ENCODE assay signal across 8 cellular contexts in genomic region chr9:135961811-135962695, GRCh38. TPM values are rescaled to one million over a fixed set of nuclear protein-coding genes. Genes with fewer than 3 reads are reported as not detected.
DNase-seq lines count a peak whose midpoint lies in the region; ATAC-seq and TF ChIP-seq lines count a peak whose summit lies in the region.
"Had no signal": no experiment of that assay in that cellular context is flagged by ENCODE, and none has a peak within 500 bp of the region (broad histone marks: within the 10 kb centered on the region; RNA-seq: fewer than 3 reads in every experiment).

No MANE protein-coding gene starts in this region.

- H3K27ac ChIP-seq in CD8-positive, alpha-beta T cell (ENCODE audit: low read depth, low read length), result no peak overlapping the region
- peak overlapping the region; percentile 62 for H3K27ac ChIP-seq in HL-60 (replicated peaks)
- H3K27ac ChIP-seq in VCaP, result peak overlapping the region; percentile 92
- H3K27ac ChIP-seq: cardiac muscle cell had no signal

- ATAC-seq in CD8-positive, alpha-beta T cell, result no peak
- no peak for ATAC-seq in naive B cell (ENCODE audit: low read depth in 2 of 2)

- DNase-seq in CD8-positive, alpha-beta T cell, result no peak
- DNase-seq in HL-60 (ENCODE audit: low read depth in 1 of 2, low spot score in 1 of 2), result peak in 1 of 2 experiments; percentile 54
- DNase-seq in naive B cell, result no peak
- DNase-seq in pons (ENCODE audit: low spot score), result no peak
- no peak for DNase-seq in cerebellar cortex (ENCODE audit: low spot score)
- DNase-seq in RPMI8226, result no peak

- H3K36me3 ChIP-seq in CD8-positive, alpha-beta T cell (ENCODE audit: insufficient read depth, low read length), result no peaks in the 10 kb centered on the region
- H3K36me3 ChIP-seq: cardiac muscle cell had no signal

- no peaks in the 10 kb centered on the region for H3K27me3 Mint-ChIP-seq in CD8-positive, alpha-beta T cell (ENCODE audit: low read depth)
- peaks cover 0 to 25% (median 18%) of the 10 kb centered on the region in 3 donors for H3K27me3 Mint-ChIP-seq in naive B cell

- no peaks in the 10 kb centered on the region for H3K9me3 ChIP-seq in CD8-positive, alpha-beta T cell (ENCODE audit: low read length)

- H3K4me1 ChIP-seq in CD8-positive, alpha-beta T cell (ENCODE audit: insufficient read depth, low read length), result peaks cover 17% of the 10 kb centered on the region

- H3K27me3 ChIP-seq in CD8-positive, alpha-beta T cell (ENCODE audit: insufficient read depth, low read length), result no peaks in the 10 kb centered on the region
- H3K27me3 ChIP-seq in HL-60 (ENCODE audit: insufficient read depth, poor library complexity, severe bottlenecking), result no peaks in the 10 kb centered on the region

- H3K4me3 ChIP-seq in CD8-positive, alpha-beta T cell (ENCODE audit: low read depth, low read length), result no peak overlapping the region
- H3K4me3 ChIP-seq in HL-60 (replicated peaks; ENCODE audit: insufficient read depth, low read length), result peak overlapping the region; percentile 10

- CTCF ChIA-PET in CD8-positive, alpha-beta T cell (lab: Charles Lee), result interaction anchor here (1.1 kb wide), 1 partner anchor 160 kb away, joined by 3 read pairs; no protein-coding TSS in a partner anchor

- intact Hi-C loops in CD8-positive, alpha-beta T cell (cut with DNase I, micrococcal nuclease), result loop anchor here (1.0 to 10.0 kb wide), 14 partner anchors 17 to 1895 kb away; partner anchors contain the start of genes CAMSAP1 (in 2 of the 2), QSOX2 (in 2 of the 2), TMEM250 (in 2 of the 2) and BRD3 (in 1 of the 2)

- POLR2A ChIA-PET in CD8-positive, alpha-beta T cell (lab: Charles Lee), result interaction anchor here (0.9 to 1.2 kb wide), 3 partner anchors 132 to 156 kb away, joined by 3 to 5 read pairs (median 4); no protein-coding TSS in a partner anchor

- H3K4me1 Mint-ChIP-seq in CD8-positive, alpha-beta T cell (ENCODE audit: low read depth), result peaks cover 31% of the 10 kb centered on the region
- peaks cover 24 to 41% (median 32%) of the 10 kb centered on the region in 3 donors for H3K4me1 Mint-ChIP-seq in naive B cell

- no peaks in the 10 kb centered on the region for H3K36me3 Mint-ChIP-seq in CD8-positive, alpha-beta T cell
- no peaks in the 10 kb centered on the region for H3K36me3 Mint-ChIP-seq in naive B cell

- H3K9me3 Mint-ChIP-seq in CD8-positive, alpha-beta T cell, result no peaks in the 10 kb centered on the region
- no peaks in the 10 kb centered on the region for H3K9me3 Mint-ChIP-seq in naive B cell

- H3K4me3 Mint-ChIP-seq in CD8-positive, alpha-beta T cell, result peak overlapping the region; percentile 79
- H3K4me3 Mint-ChIP-seq in naive B cell, result peak overlapping the region; percentile 58 to 89 (median 84)

- no peak overlapping the region for H3K27ac Mint-ChIP-seq in CD8-positive, alpha-beta T cell
- peak overlapping the region in 4 of 6 donors; percentile 16 to 87 (median 54) for H3K27ac Mint-ChIP-seq in naive B cell

- TF ChIP-seq CTCF in CD8-positive, alpha-beta T cell (IDR thresholded peaks at IDR 0.05), result no peak
- TF ChIP-seq CTCF in HL-60 (IDR thresholded peaks at IDR 0.05; ENCODE audit: insufficient read depth, low read length) (no peak), VCaP (conservative IDR thresholded peaks at IDR 0.05) (no peak)

RNA-seq across cellular contexts. Expression of gene UBAC1, which starts 0.9 kb away (rescaled TPM):
- 10 to 100 TPM; 18.5 to 22.0 TPM for total RNA-seq in CD8-positive, alpha-beta T cell
- 10 to 100 TPM; 16.1 to 23.0 (median 21.6) TPM for polyA plus RNA-seq in naive B cell (ENCODE audit: low read depth in 6 of 6)

RNA-seq across cellular contexts. Expression of gene CAMSAP1, which starts 54.7 kb away (rescaled TPM):
- 10 to 100 TPM; 16.4 to 20.8 TPM for total RNA-seq in CD8-positive, alpha-beta T cell
- polyA plus RNA-seq in naive B cell (ENCODE audit: low read depth in 6 of 6), result 1 to 10 TPM in 4 of 6 donors, under 1 TPM in 1, not detected in 1; 0.95 to 3.5 (median 2.0) TPM
